ENCODE assay signal across 10 cellular contexts in the genomic region with DNA sequence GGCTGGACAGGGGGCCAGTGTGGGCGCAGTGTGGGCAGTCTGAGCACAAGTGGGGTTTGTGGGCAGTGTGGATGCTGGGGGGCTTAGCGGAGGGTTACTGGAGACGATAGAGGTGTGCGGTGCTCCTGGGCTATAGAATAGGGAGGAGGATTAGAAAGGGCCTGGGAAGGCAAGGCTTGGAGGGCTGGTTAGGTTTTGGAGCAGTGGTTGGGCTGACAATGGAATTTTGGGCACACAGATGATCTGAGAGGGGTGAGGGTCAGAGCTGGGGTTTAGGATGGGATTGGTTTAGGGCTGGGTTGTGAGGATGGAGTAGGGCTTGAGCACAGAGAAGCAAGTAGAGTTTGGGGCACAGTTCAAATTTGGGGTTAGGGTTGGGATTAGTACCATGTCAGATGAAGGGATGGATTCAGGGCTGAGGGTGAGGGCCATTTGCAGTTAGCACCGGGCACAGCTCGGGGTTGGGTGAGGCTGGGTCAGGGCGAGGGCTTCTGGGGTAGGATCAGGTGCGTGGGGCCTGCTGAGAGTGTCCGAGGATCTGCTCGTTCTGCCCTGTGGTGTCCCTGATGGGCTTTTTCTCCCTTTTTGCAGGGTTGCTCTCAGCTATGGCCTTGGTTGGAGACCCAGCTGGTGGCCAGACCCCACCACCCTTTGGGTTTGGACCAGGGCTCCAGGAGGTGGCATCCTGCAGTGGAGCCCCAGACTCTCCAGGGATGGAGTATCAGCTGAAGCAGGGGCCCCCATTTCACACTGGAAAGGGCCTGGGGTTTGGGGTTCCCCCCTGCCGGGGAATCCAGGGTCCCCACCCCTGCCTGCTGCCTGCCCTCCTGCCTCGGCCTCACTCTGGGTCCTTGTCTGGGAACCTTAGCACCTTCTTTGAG. TPM values are rescaled to one million over a fixed set of nuclear protein-coding genes. Genes with fewer than 3 reads are reported as not detected.
DNase-seq lines count a peak whose midpoint lies in the region; FAIRE-seq and TF ChIP-seq lines count a peak whose summit lies in the region.
"Had no signal": no experiment of that assay in that cellular context is flagged by ENCODE, and none has a peak within 500 bp of the region (broad histone marks: within the 10 kb centered on the region; RNA-seq: fewer than 3 reads in every experiment).

No MANE protein-coding gene starts in this region.

- H3K36me3 ChIP-seq in HUES6 (ENCODE audit: control insufficient read depth, insufficient read depth, low read length) (no peaks in the 10 kb centered on the region), bronchial epithelial cell (ENCODE audit: control insufficient read depth, insufficient read depth, low read length) (no peaks in the 10 kb centered on the region), mesendoderm (ENCODE audit: control insufficient read depth, insufficient read depth, low read length) (no peaks in the 10 kb centered on the region), thymus (ENCODE audit: control insufficient read depth, insufficient read depth) (no peaks in the 10 kb centered on the region)
- H3K36me3 ChIP-seq: MG63 had no signal

- no peak for DNase-seq in bronchial epithelial cell (ENCODE audit: low read depth)
- DNase-seq in mesendoderm = no peak
- no peak for DNase-seq in DMS53 treated with DMSO at 0.1 percent for 48 hours (lab: John Stamatoyannopoulos, UW; ENCODE audit: unreplicated experiment)
- DNase-seq in GM10266 (ENCODE audit: extremely low spot score) = no peak
- no peak for DNase-seq in GF-D8 (lab: John Stamatoyannopoulos, UW)
- DNase-seq: activated B cell treated with CpG ODN at 0.5 μM for 24 hours, MG63, SHP77 had no signal

- H3K56ac ChIP-seq in mesendoderm (ENCODE audit: low read length) = peak overlapping the region; percentile 54

- peak overlapping the region; percentile 36; the same call in 1 of the 2 replicates for H3K27ac ChIP-seq in HUES6 (ENCODE audit: low read depth, low read length)
- no peak overlapping the region for H3K27ac ChIP-seq in mesendoderm (ENCODE audit: low read depth, low read length)
- H3K27ac ChIP-seq in thymus (ENCODE audit: low read depth) = peak overlapping the region; percentile 60

- H2AK5ac ChIP-seq in mesendoderm (ENCODE audit: low read length) = no peak overlapping the region

- no peak overlapping the region for H2BK5ac ChIP-seq in mesendoderm (ENCODE audit: low read length)

- H3K4ac ChIP-seq in mesendoderm (ENCODE audit: low read depth, low read length) = no peak overlapping the region

- H3K4me3 ChIP-seq in HUES6 (ENCODE audit: low read depth, low read length) = no peak overlapping the region
- peak overlapping the region; percentile 1 for H3K4me3 ChIP-seq in bronchial epithelial cell (ENCODE audit: low read depth, low read length)
- H3K4me3 ChIP-seq in mesendoderm (ENCODE audit: low read length) = no peak overlapping the region
- no peak overlapping the region for H3K4me3 ChIP-seq in thymus (ENCODE audit: low read length)
- H3K4me3 ChIP-seq: MG63 had no signal

- H3K4me1 ChIP-seq in HUES6 (ENCODE audit: control insufficient read depth, insufficient read depth, low read length) = peaks cover 53% of the 10 kb centered on the region
- peaks cover 2% of the 10 kb centered on the region for H3K4me1 ChIP-seq in mesendoderm (ENCODE audit: control insufficient read depth, low read depth, low read length)
- no peaks in the 10 kb centered on the region for H3K4me1 ChIP-seq in thymus (ENCODE audit: control insufficient read depth, insufficient read depth, low read length)

- H3K23ac ChIP-seq in mesendoderm (ENCODE audit: low read length) = no peak overlapping the region

- H3K79me2 ChIP-seq in mesendoderm (ENCODE audit: control insufficient read depth, insufficient read depth, low read length) = no peaks in the 10 kb centered on the region

- no CpG with 5 or more reads among the region's 12 CpGs for WGBS in mesendoderm (ENCODE audit: extremely low coverage, insufficient coverage, low lambda C conversion rate)
- WGBS in thymus = 94% methylated on average over 12 of the region's 12 CpGs

- H4K5ac ChIP-seq in mesendoderm (ENCODE audit: low read length) = no peak overlapping the region

- TF ChIP-seq CTCF in bronchial epithelial cell (IDR thresholded peaks at IDR 0.05; ENCODE audit: insufficient read depth, low read length, severe bottlenecking) = no peak
- TF ChIP-seq CTCF in GM10266 (IDR thresholded peaks at IDR 0.05; ENCODE audit: control insufficient read depth, insufficient read depth, low read depth, missing control alignments) = no peak

- H3K9ac ChIP-seq in HUES6 (ENCODE audit: low read length) (peak overlapping the region; percentile 72), mesendoderm (ENCODE audit: low read length) (no peak overlapping the region)

- no peaks in the 10 kb centered on the region for H3K79me1 ChIP-seq in mesendoderm (ENCODE audit: low read length)

- no peak overlapping the region for H3K4me2 ChIP-seq in mesendoderm (ENCODE audit: low read length)

- FAIRE-seq in bronchial epithelial cell (lab: Jason Lieb, UNC) = peak; percentile 58

- no peak overlapping the region for H4K8ac ChIP-seq in mesendoderm (ENCODE audit: low read depth, low read length)

- H2BK120ac ChIP-seq in mesendoderm (ENCODE audit: low read depth, low read length) = no peak overlapping the region

- H3K18ac ChIP-seq in mesendoderm (ENCODE audit: low read length) = no peak overlapping the region

- H3K9me3 ChIP-seq in HUES6 (ENCODE audit: control insufficient read depth, insufficient read depth, low read depth, low read length) = no peaks in the 10 kb centered on the region
- H3K9me3 ChIP-seq in thymus (ENCODE audit: control insufficient read depth) = no peaks in the 10 kb centered on the region
- H3K9me3 ChIP-seq: MG63 had no signal

- H3K27me3 ChIP-seq in HUES6 (ENCODE audit: control insufficient read depth, insufficient read depth, low read length) = no peaks in the 10 kb centered on the region
- no peaks in the 10 kb centered on the region for H3K27me3 ChIP-seq in bronchial epithelial cell (ENCODE audit: control insufficient read depth, insufficient read depth, low read length)
- H3K27me3 ChIP-seq in mesendoderm (ENCODE audit: insufficient read depth, low read length, poor library complexity) = no peaks in the 10 kb centered on the region
- no peaks in the 10 kb centered on the region for H3K27me3 ChIP-seq in thymus (ENCODE audit: control insufficient read depth, insufficient read depth)
- H3K27me3 ChIP-seq: MG63 had no signal

- H2BK15ac ChIP-seq in mesendoderm (replicated peaks; ENCODE audit: low read depth) = no peak overlapping the region

RNA-seq across cellular contexts. Expression of a gene that starts 45.6 kb away (rescaled TPM):
- total RNA-seq in bronchial epithelial cell = 14.7 and 66.4 TPM in 2 replicates
- 0.21 TPM for polyA plus RNA-seq in mesendoderm (2013, experiment 1 of 2)
- 0.24 TPM for polyA plus RNA-seq in mesendoderm (2013, experiment 2 of 2)
- polyA plus RNA-seq in thymus = 4.8 TPM
- total RNA-seq: activated B cell treated with CpG ODN at 0.5 μM for 24 hours had no signal
